Comparison of ENCODE assay signal across 8 cellular contexts in the genomic region with DNA sequence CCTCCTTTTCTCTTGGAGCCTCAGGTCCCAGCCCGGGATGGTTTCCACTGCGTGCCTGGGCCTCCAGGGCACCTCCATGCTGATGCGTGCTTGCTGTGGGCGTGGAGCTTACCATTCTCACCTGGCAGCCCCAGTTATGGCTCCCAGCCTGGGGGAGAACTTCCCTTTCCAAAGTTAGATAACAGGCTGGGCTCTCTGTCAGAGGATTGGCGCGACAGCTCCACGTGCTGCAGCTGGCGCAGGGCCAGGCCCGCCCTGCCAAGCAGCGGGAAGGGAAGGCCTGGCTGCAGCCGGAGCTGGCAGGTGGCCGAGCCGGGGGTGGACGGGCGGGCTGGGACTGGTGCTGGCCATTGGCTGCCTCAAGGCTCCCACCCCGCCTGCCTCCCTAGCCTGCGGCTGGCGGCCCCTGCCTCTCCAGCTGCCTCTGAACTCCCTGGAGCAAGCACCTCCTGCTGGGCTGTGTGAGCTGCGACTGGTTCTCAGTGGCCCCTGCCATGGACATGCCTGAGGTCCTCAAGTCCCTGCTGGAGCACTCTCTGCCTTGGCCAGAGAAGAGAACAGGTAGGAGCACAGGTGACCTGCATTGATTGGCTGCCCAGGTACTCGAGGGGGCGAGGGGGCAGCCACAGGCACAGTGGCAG. TPM values are rescaled to one million over a fixed set of nuclear protein-coding genes. Genes with fewer than 3 reads are reported as not detected.
A peak's percentile ranks its signal among the peaks of the same experiment; 100 is the strongest.
DNase-seq lines count a peak whose midpoint lies in the region; ATAC-seq and TF ChIP-seq lines count a peak whose summit lies in the region.

No MANE protein-coding gene starts in this region.

- intact Hi-C loops in sciatic nerve (cut with DNase I): no loop called here

- H3K27me3 ChIP-seq in BLaER1: peaks cover 17% of the 10 kb centered on the region; the same call in 1 of the 2 replicates

- ATAC-seq in sciatic nerve (peak; percentile 95), HG03521 (IDR thresholded peaks at IDR 0.05; ENCODE audit: unreplicated experiment) (no peak)

- H3K4me1 ChIP-seq in BLaER1: peaks cover 39% of the 10 kb centered on the region

- H4K20me1 ChIP-seq in BLaER1: no peaks in the 10 kb centered on the region

- no peaks in the 10 kb centered on the region for H3K36me3 ChIP-seq in BLaER1

- no peak for TF ChIP-seq CTCF in GM20000 (IDR thresholded peaks at IDR 0.05; ENCODE audit: extremely low read depth, missing control alignments)

- no peak overlapping the region for H3K9ac ChIP-seq in BLaER1

- H3K27ac ChIP-seq in BLaER1: no peak overlapping the region

- no peak overlapping the region for H3K4me3 ChIP-seq in BLaER1

- DNase-seq in HS-27A (ENCODE audit: low read depth): peak; percentile 64
- peak; percentile 64 to 74 for DNase-seq in NOMO-1 (lab: John Stamatoyannopoulos, UW; ENCODE audit: unreplicated experiment in 2 of 2)
- peak; percentile 82 for DNase-seq in brain pericyte (ENCODE audit: low read depth, low spot score)
- peak; percentile 47 to 99 (median 96) for DNase-seq in hypothalamus (lab: John Stamatoyannopoulos, UW)
- peak; percentile 98 for DNase-seq in sciatic nerve (ENCODE audit: low spot score)
- DNase-seq in GM20000 (ENCODE audit: low spot score): no peak

- H3K4me2 ChIP-seq in BLaER1: peak overlapping the region; percentile 56

- no peaks in the 10 kb centered on the region for H3K9me3 ChIP-seq in BLaER1

RNA-seq across cellular contexts. Expression of gene TEF, which starts 14.6 kb away (rescaled TPM):
- total RNA-seq in sciatic nerve: 36.5 TPM
